Comparison of ENCODE assay signal across 21 cellular contexts in the genomic region with DNA sequence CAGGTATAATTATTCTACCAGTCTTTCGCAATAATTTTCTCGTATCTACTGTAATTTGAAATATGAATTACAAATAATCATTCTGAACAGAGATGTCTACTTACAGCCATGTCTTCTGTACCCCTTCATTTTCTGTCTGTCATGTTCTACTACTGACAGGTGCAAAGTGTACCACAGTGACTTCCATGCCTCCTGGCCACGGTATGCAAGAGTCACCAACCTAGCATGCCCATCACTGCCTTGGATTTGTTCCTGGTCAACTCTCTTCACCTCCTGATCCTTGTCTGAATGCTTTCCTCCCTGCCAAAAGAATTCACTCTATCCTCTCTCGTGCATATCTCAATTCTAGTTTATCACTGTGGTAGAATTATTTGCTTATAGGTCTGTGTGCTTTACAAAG.
"Had no signal": no experiment of that assay in that cellular context is flagged by ENCODE, and none has a peak within 500 bp of the region (broad histone marks: within the 10 kb centered on the region; RNA-seq: fewer than 3 reads in every experiment).

No MANE protein-coding gene starts in this region.

- H3K27ac ChIP-seq: brain microvascular endothelial cell, epithelial cell of prostate, esophagus squamous epithelium, gastroesophageal sphincter had no signal

- H3K4me1 ChIP-seq: esophagus squamous epithelium, gastroesophageal sphincter had no signal

- ATAC-seq: activated CD4-positive, alpha-beta T cell treated with anti-CD3 and anti-CD28 coated beads for 36 hours; activated CD8-positive, alpha-beta memory T cell treated with anti-CD3 and anti-CD28 coated beads, Interleukin-2, amount 10 ng/mL, durations not matched to agents 7 days and 5 days; activated CD8-positive, alpha-beta T cell treated with anti-CD3 and anti-CD28 coated beads, Interleukin-2, amount 10 ng/mL, durations not matched to agents 7 days and 5 days; gastroesophageal sphincter had no signal

- H3K27me3 ChIP-seq: brain microvascular endothelial cell, esophagus squamous epithelium, gastroesophageal sphincter had no signal

- H3K9me3 ChIP-seq: esophagus squamous epithelium, gastroesophageal sphincter had no signal

- DNase-seq: activated CD4-positive, alpha-beta memory T cell treated with anti-CD3 and anti-CD28 coated beads for 36 hours; activated CD4-positive, alpha-beta T cell treated with anti-CD3 and anti-CD28 coated beads for 36 hours; activated CD4-positive, alpha-beta T cell treated with anti-CD3 and anti-CD28 coated beads, Interleukin-2, amount 10 ng/mL, durations not matched to agents 24 days and 14 days; activated CD4-positive, CD25-positive, alpha-beta regulatory T cell; activated CD4-positive, CD25-positive, alpha-beta regulatory T cell treated with anti-CD3 and anti-CD28 coated beads, Interleukin-2, amount 50 U/mL, for 72 hours; activated CD8-positive, alpha-beta memory T cell treated with anti-CD3 and anti-CD28 coated beads, Interleukin-2, amount 10 ng/mL, durations not matched to agents 7 days and 5 days; activated CD8-positive, alpha-beta memory T cell treated with anti-CD3 and anti-CD28 coated beads, Interleukin-2, amount 50 U/mL, for 4 hours; activated CD8-positive, alpha-beta T cell treated with anti-CD3 and anti-CD28 coated beads, Interleukin-2, amount 10 ng/mL, durations not matched to agents 7 days and 5 days; activated effector memory CD4-positive, alpha-beta T cell treated with anti-CD3 and anti-CD28 coated beads, Interleukin-2, amount 50 U/mL, for 16 hours; activated naive CD4-positive, alpha-beta T cell treated with anti-CD3 and anti-CD28 coated beads for 36 hours; activated T-cell treated with anti-CD3 and anti-CD28 coated beads, Interleukin-2, amount 50 U/mL, for 1 hour; activated T-cell treated with anti-CD3 and anti-CD28 coated beads, Interleukin-2, amount 50 U/mL, for 48 hours; amniotic stem cell; anterior cingulate cortex; brain microvascular endothelial cell; effector CD8-positive, alpha-beta T cell; esophagus squamous epithelium; foreskin melanocyte; T-helper 2 cell had no signal

- H3K4me3 ChIP-seq: esophagus squamous epithelium, gastroesophageal sphincter had no signal

- H3K36me3 ChIP-seq: brain microvascular endothelial cell, esophagus squamous epithelium, gastroesophageal sphincter had no signal
